ENCODE assay signal across 8 cellular contexts in genomic region chr17:73591278-73592078, GRCh38. TPM values are rescaled to one million over a fixed set of nuclear protein-coding genes. Genes with fewer than 3 reads are reported as not detected.
A peak's percentile ranks its signal among the peaks of the same experiment; 100 is the strongest.
DNase-seq lines count a peak whose midpoint lies in the region; ATAC-seq and TF ChIP-seq lines count a peak whose summit lies in the region.

No MANE protein-coding gene starts in this region.

- H3K9me3 Mint-ChIP-seq in natural killer cell: no peaks in the 10 kb centered on the region

- H3K36me3 ChIP-seq in mesenchymal stem cell (ENCODE audit: control insufficient read depth in 1 of 2, insufficient read depth in 2 of 2, low read depth in 1 of 2, low read length in 2 of 2) (no peaks in the 10 kb centered on the region), gastroesophageal sphincter (no peaks in the 10 kb centered on the region)

- no peak overlapping the region for H2BK120ac ChIP-seq in mesenchymal stem cell (ENCODE audit: low read depth, low read length)

- no peak overlapping the region for H3K4me2 ChIP-seq in mesenchymal stem cell (ENCODE audit: low read length, poor library complexity, severe bottlenecking)

- H3K9ac ChIP-seq in mesenchymal stem cell (ENCODE audit: low read length): no peak overlapping the region

- H3K79me1 ChIP-seq in mesenchymal stem cell (replicated peaks; ENCODE audit: low read length, poor library complexity, severe bottlenecking): no peaks in the 10 kb centered on the region

- no peak for TF ChIP-seq EP300 in gastroesophageal sphincter (IDR thresholded peaks at IDR 0.05)

- no peak overlapping the region for H3K4ac ChIP-seq in mesenchymal stem cell (ENCODE audit: low read depth in 1 of 2, low read length in 2 of 2)

- H3K18ac ChIP-seq in mesenchymal stem cell (ENCODE audit: low read depth in 1 of 2, low read length in 2 of 2): no peak overlapping the region

- no peak overlapping the region for H3K23ac ChIP-seq in mesenchymal stem cell (ENCODE audit: low read length in 2 of 2)

- H3K27me3 Mint-ChIP-seq in natural killer cell (ENCODE audit: low read depth in 2 of 2): peaks cover 52 to 65% of the 10 kb centered on the region in 2 donors

- peak overlapping the region; percentile 81 for H3K4me3 Mint-ChIP-seq in natural killer cell

- H2BK5ac ChIP-seq in mesenchymal stem cell (ENCODE audit: low read depth, low read length, poor library complexity, severe bottlenecking): no peak overlapping the region

- H3K27ac ChIP-seq in mesenchymal stem cell (ENCODE audit: low read length, poor library complexity, severe bottlenecking) (no peak overlapping the region), gastroesophageal sphincter (no peak overlapping the region)

- ATAC-seq in GM19043 (IDR thresholded peaks at IDR 0.05; ENCODE audit: low read depth, unreplicated experiment) (peak; percentile 76), HG03064 (IDR thresholded peaks at IDR 0.05; ENCODE audit: low read depth, unreplicated experiment) (peak; percentile 78), natural killer cell (peak; percentile 79 to 96 (median 81)), gastroesophageal sphincter (no peak)

- H3K9me3 ChIP-seq in mesenchymal stem cell (ENCODE audit: control insufficient read depth, low read length) (no peaks in the 10 kb centered on the region), gastroesophageal sphincter (no peaks in the 10 kb centered on the region)

- no peak overlapping the region for H3K14ac ChIP-seq in mesenchymal stem cell (ENCODE audit: low read length in 2 of 2)

- no peak overlapping the region for H2BK12ac ChIP-seq in mesenchymal stem cell (ENCODE audit: low read length in 2 of 2)

- peaks cover 18 to 52% of the 10 kb centered on the region in 2 donors for H3K4me1 Mint-ChIP-seq in natural killer cell

- no peaks in the 10 kb centered on the region for H3K4me1 ChIP-seq in mesenchymal stem cell (ENCODE audit: control insufficient read depth, insufficient read depth, low read depth, low read length)
- H3K4me1 ChIP-seq in gastroesophageal sphincter: no peaks in the 10 kb centered on the region

- H3K27ac Mint-ChIP-seq in natural killer cell: peak overlapping the region; percentile 33 to 77

- no peak overlapping the region for H2AK5ac ChIP-seq in mesenchymal stem cell (ENCODE audit: low read length, severe bottlenecking)

- no peak overlapping the region for H2BK15ac ChIP-seq in mesenchymal stem cell (ENCODE audit: low read depth, poor library complexity, severe bottlenecking)

- intact Hi-C loops in natural killer cell (cut with micrococcal nuclease): no loop called here

- 83% methylated on average over 19 of the region's 19 CpGs for WGBS in mesenchymal stem cell
- WGBS in gastroesophageal sphincter (ENCODE audit: low coverage in 1 of 2), 2 donors: 71 to 72% methylated on average over 6 to 14 of the region's 19 CpGs

- no peak overlapping the region for H2AFZ ChIP-seq in mesenchymal stem cell (ENCODE audit: low read depth, low read length)

- H3K27me3 ChIP-seq in mesenchymal stem cell (ENCODE audit: control insufficient read depth in 1 of 2, insufficient read depth in 1 of 2, low read length in 2 of 2) (peaks cover 3 to 78% of the 10 kb centered on the region in 2 experiments), gastroesophageal sphincter (peaks cover 17% of the 10 kb centered on the region)

- no peak overlapping the region for H4K91ac ChIP-seq in mesenchymal stem cell (ENCODE audit: low read length)

- TF ChIP-seq POLR2A in gastroesophageal sphincter (IDR thresholded peaks at IDR 0.05): no peak

- no peak overlapping the region for H4K8ac ChIP-seq in mesenchymal stem cell (ENCODE audit: low read length)

- no peaks in the 10 kb centered on the region for H3K36me3 Mint-ChIP-seq in natural killer cell

- DNase-seq in activated CD4-positive, CD25-positive, alpha-beta regulatory T cell treated with anti-CD3 and anti-CD28 coated beads, Interleukin-2, amount 50 U/mL, for 72 hours: peak; percentile 37
- DNase-seq in natural killer cell (peak; percentile 41), cerebellar cortex (ENCODE audit: low spot score) (no peak), mesenchymal stem cell (no peak), NCI-H2227 (lab: John Stamatoyannopoulos, UW; ENCODE audit: unreplicated experiment) (no peak)

- no peak for TF ChIP-seq CTCF in natural killer cell (IDR thresholded peaks at IDR 0.05)
- no peak for TF ChIP-seq CTCF in gastroesophageal sphincter (IDR thresholded peaks at IDR 0.05)

- no peak overlapping the region for H3K4me3 ChIP-seq in mesenchymal stem cell (ENCODE audit: insufficient read depth in 1 of 2, low read depth in 1 of 2, low read length in 2 of 2)
- H3K4me3 ChIP-seq in gastroesophageal sphincter: no peak overlapping the region

RNA-seq across cellular contexts. Expression of gene SDK2, which starts 52.8 kb away (rescaled TPM):
- total RNA-seq in natural killer cell (under 1 TPM; 0.41 to 0.90 (median 0.49) TPM), gastroesophageal sphincter (1 to 10 TPM in 1 of 4 donors, under 1 TPM in 3; 0.31 to 2.0 (median 0.78) TPM)
- 1.3 TPM for polyA plus RNA-seq in mesenchymal stem cell (2013, experiment 1 of 2)
- 0.86 TPM for polyA plus RNA-seq in mesenchymal stem cell (2013, experiment 2 of 2)

Comparison
In these comparisons a context has a peak if more than half of its experiments do, and no peak if none do; other contexts are left out.
1. DNase-seq: peak in activated CD4-positive, CD25-positive, alpha-beta regulatory T cell treated with anti-CD3 and anti-CD28 coated beads, Interleukin-2, amount 50 U/mL, for 72 hours (single experiment) and natural killer cell (single experiment); none in cerebellar cortex (single experiment), mesenchymal stem cell (single experiment) and NCI-H2227 (single experiment).